In genomic region chr7:25895792-25896171, GRCh38 we compare ENCODE assay signal across 11 cellular contexts.
DNase-seq lines count a peak whose midpoint lies in the region; ATAC-seq, FAIRE-seq and TF ChIP-seq lines count a peak whose summit lies in the region.
"Had no signal": no experiment of that assay in that cellular context is flagged by ENCODE, and none has a peak within 500 bp of the region (broad histone marks: within the 10 kb centered on the region; RNA-seq: fewer than 3 reads in every experiment).

No MANE protein-coding gene starts in this region.

- no peak overlapping the region for H2BK15ac ChIP-seq in H1 (ENCODE audit: low read length)

- H3K56ac ChIP-seq in H1 (replicated peaks; ENCODE audit: insufficient read length, low read depth, low read length) = peak overlapping the region; percentile 24

- no peak overlapping the region for H4K91ac ChIP-seq in H1 (replicated peaks; ENCODE audit: insufficient read length, low read length)

- peak overlapping the region; percentile 6 for H3K9ac ChIP-seq in HUES6 (ENCODE audit: low read length)
- H3K9ac ChIP-seq in H1 (replicated peaks in 1 of 4; ENCODE audit: extremely low read depth in 1 of 4, low read depth in 3 of 4, low read length in 3 of 4) = peak overlapping the region in 1 of 4 experiments; percentile 25; a peak in 1 of 7 replicates
- H3K9ac ChIP-seq in neural progenitor cell = no peak overlapping the region

- H4K8ac ChIP-seq in H1 (ENCODE audit: extremely low read depth, insufficient read depth, low read length) = no peak overlapping the region

- no peak overlapping the region for H4K5ac ChIP-seq in H1 (ENCODE audit: insufficient read length, low read depth, low read length)

- H2BK20ac ChIP-seq in H1 (ENCODE audit: low read length) = no peak overlapping the region

- peaks cover 14% of the 10 kb centered on the region for H3K4me1 ChIP-seq in CD8-positive, alpha-beta T cell (ENCODE audit: insufficient read depth, low read length)
- peaks cover 6% of the 10 kb centered on the region for H3K4me1 ChIP-seq in HUES6 (ENCODE audit: control insufficient read depth, insufficient read depth, low read length)
- peaks cover 0 to 7% (median 2%) of the 10 kb centered on the region in 4 experiments; a peak in 3 of 7 replicates for H3K4me1 ChIP-seq in H1 (replicated peaks in 1 of 4; ENCODE audit: control insufficient read depth in 3 of 4, insufficient read depth in 4 of 4, low read length in 3 of 4)
- H3K4me1 ChIP-seq in neural progenitor cell = peaks cover 3% of the 10 kb centered on the region

- peak; percentile 7 to 9; a peak in 1 of 4 replicates for TF ChIP-seq RAD21 in H1 (IDR thresholded peaks at IDR 0.05 in 1 of 2, conservative IDR thresholded peaks at IDR 0.05 in 1 of 2; ENCODE audit: low read depth in 2 of 2, low read length in 2 of 2)

- H3K27me3 ChIP-seq in CD8-positive, alpha-beta T cell (ENCODE audit: insufficient read depth, low read length) = no peaks in the 10 kb centered on the region
- H3K27me3 ChIP-seq in HUES6 (ENCODE audit: control insufficient read depth, insufficient read depth, low read length) (no peaks in the 10 kb centered on the region), H1 (replicated peaks in 1 of 4; ENCODE audit: control insufficient read depth in 3 of 4, extremely low read depth in 1 of 4, insufficient read depth in 3 of 4, low read length in 3 of 4) (no peaks in the 10 kb centered on the region), neural progenitor cell (no peaks in the 10 kb centered on the region), brain microvascular endothelial cell (replicated peaks) (no peaks in the 10 kb centered on the region)

- no peak for ATAC-seq in CD8-positive, alpha-beta T cell
- no peak for ATAC-seq in left cardiac atrium

- H2BK12ac ChIP-seq in H1 (ENCODE audit: low read depth, low read length) = no peak overlapping the region

- no peaks in the 10 kb centered on the region for H3K79me2 ChIP-seq in H1 (ENCODE audit: control insufficient read depth in 1 of 2, insufficient read depth in 2 of 2, low read length in 2 of 2)
- no peaks in the 10 kb centered on the region for H3K79me2 ChIP-seq in neural progenitor cell (ENCODE audit: low read depth)

- POLR2A ChIA-PET in CD8-positive, alpha-beta T cell (lab: Charles Lee) = no interaction called here
- POLR2A ChIA-PET in H1 (lab: Charles Lee; ENCODE audit: partially characterized antibody) = interaction anchor here (1.2 to 3.4 kb wide), 7 partner anchors 52 to 305 kb away, joined by 3 to 19 read pairs (median 7); partner anchors contain the start of genes CBX3 and HNRNPA2B1

- no peak for TF ChIP-seq EP300 in H1 (IDR thresholded peaks at IDR 0.05; ENCODE audit: borderline replicate concordance in 1 of 2, low read depth in 2 of 2, low read length in 2 of 2)

- no peak overlapping the region for H3K27ac ChIP-seq in CD8-positive, alpha-beta T cell (ENCODE audit: low read depth, low read length)
- no peak overlapping the region for H3K27ac ChIP-seq in HUES6 (ENCODE audit: low read depth, low read length)
- no peak overlapping the region for H3K27ac ChIP-seq in H1 (ENCODE audit: low read depth, low read length)
- no peak overlapping the region for H3K27ac ChIP-seq in neural progenitor cell
- no peak overlapping the region for H3K27ac ChIP-seq in brain microvascular endothelial cell

- intact Hi-C loops in CD8-positive, alpha-beta T cell (cut with DNase I, micrococcal nuclease) = loop anchor here in 1 of 2 experiments (5.0 to 10.0 kb wide), 2 partner anchors 299 to 392 kb away; no protein-coding TSS in a partner anchor
- intact Hi-C loops in left cardiac atrium (cut with DNase I) = loop anchor here in 1 of 2 donors (10.0 kb wide), 1 partner anchor 169 kb away; no protein-coding TSS in a partner anchor

- H3K4me2 ChIP-seq in H1 (ENCODE audit: insufficient read depth in 1 of 2, low read depth in 2 of 2, low read length in 2 of 2) (peak overlapping the region; percentile 75 to 81), neural progenitor cell (peak overlapping the region; percentile 82)

- H3K36me3 ChIP-seq in CD8-positive, alpha-beta T cell (ENCODE audit: insufficient read depth, low read length) = no peaks in the 10 kb centered on the region
- H3K36me3 ChIP-seq in HUES6 (ENCODE audit: control insufficient read depth, insufficient read depth, low read length) (no peaks in the 10 kb centered on the region), H1 (ENCODE audit: control insufficient read depth in 2 of 4, insufficient read depth in 4 of 4, low read length in 3 of 4) (no peaks in the 10 kb centered on the region), neural progenitor cell (no peaks in the 10 kb centered on the region), brain microvascular endothelial cell (replicated peaks) (no peaks in the 10 kb centered on the region)

- H3K27me3 Mint-ChIP-seq in CD8-positive, alpha-beta T cell (ENCODE audit: low read depth) = no peaks in the 10 kb centered on the region
- peaks cover 11% of the 10 kb centered on the region for H3K27me3 Mint-ChIP-seq in neural progenitor cell (ENCODE audit: insufficient read depth, low read depth)

- H4K20me1 ChIP-seq in H1 (replicated peaks in 1 of 2; ENCODE audit: control insufficient read depth in 1 of 2, insufficient read depth in 2 of 2, low read length in 2 of 2) (no peaks in the 10 kb centered on the region), neural progenitor cell (ENCODE audit: low read depth) (no peaks in the 10 kb centered on the region)

- no peak overlapping the region for H3K18ac ChIP-seq in H1 (ENCODE audit: extremely low read depth, low read length)

- H3K4me3 Mint-ChIP-seq in CD8-positive, alpha-beta T cell = peak overlapping the region; percentile 35
- H3K4me3 Mint-ChIP-seq in neural progenitor cell = peak overlapping the region; percentile 63

- H3K36me3 Mint-ChIP-seq in CD8-positive, alpha-beta T cell = no peaks in the 10 kb centered on the region
- no peaks in the 10 kb centered on the region for H3K36me3 Mint-ChIP-seq in neural progenitor cell

- H2AFZ ChIP-seq in H1 (ENCODE audit: low read length) (peak overlapping the region; percentile 37; the same call in 1 of the 2 replicates), neural progenitor cell (replicated peaks) (peak overlapping the region; percentile 98)

- H3F3A ChIP-seq in neural progenitor cell (ENCODE audit: low read depth) = peaks cover 4% of the 10 kb centered on the region

- WGBS in H1 (ENCODE audit: extremely low coverage in 1 of 2, insufficient coverage in 1 of 2, insufficient read length in 1 of 2, insufficient replicate concordance in 2 of 2, low coverage in 1 of 2, low lambda C conversion rate in 2 of 2, missing lambda C conversion rate in 1 of 2), 2 experiments = 6% methylated on average over 6 of the region's 6 CpGs; no CpG with 5 or more reads in 1 of the 2 experiments

- no peaks in the 10 kb centered on the region for H3K9me3 ChIP-seq in CD8-positive, alpha-beta T cell (ENCODE audit: low read length)
- H3K9me3 ChIP-seq in HUES6 (ENCODE audit: control insufficient read depth, insufficient read depth, low read depth, low read length) (no peaks in the 10 kb centered on the region), H1 (ENCODE audit: insufficient read depth in 2 of 2, low read depth in 1 of 2, low read length in 1 of 2) (no peaks in the 10 kb centered on the region), neural progenitor cell (ENCODE audit: low read depth) (no peaks in the 10 kb centered on the region)

- peaks cover 21% of the 10 kb centered on the region for H3K4me1 Mint-ChIP-seq in CD8-positive, alpha-beta T cell (ENCODE audit: low read depth)
- H3K4me1 Mint-ChIP-seq in neural progenitor cell = peaks cover 22% of the 10 kb centered on the region

- no peak overlapping the region for H3K27ac Mint-ChIP-seq in CD8-positive, alpha-beta T cell
- no peak overlapping the region for H3K27ac Mint-ChIP-seq in neural progenitor cell
- H3K27ac Mint-ChIP-seq: activated T-helper 1 cell treated with anti-CD3 and anti-CD28 coated beads, Interleukin-12 subunit alpha, Interleukin-12 subunit beta, Interleukin-2, Interleukin-4 antibody, amounts not matched to agents 30 ng/mL and 10 ng/mL and 1 ng/mL, durations not matched to agents 14 hours and 24 hours and 36 hours had no signal

- CTCF ChIA-PET in CD8-positive, alpha-beta T cell (lab: Charles Lee) = interaction anchor here (1.0 to 8.4 kb wide), 20 partner anchors 11 to 474 kb away, joined by 3 to 141 read pairs (median 6); partner anchors contain the start of gene SNX10
- CTCF ChIA-PET in H1 (lab: Charles Lee; ENCODE audit: partially characterized antibody) = interaction anchor here (0.6 to 6.4 kb wide), 25 partner anchors 9 to 480 kb away, joined by 3 to 96 read pairs (median 4); partner anchors contain the start of gene NFE2L3

- no peak overlapping the region for H3K4ac ChIP-seq in H1 (replicated peaks; ENCODE audit: insufficient read length, low read depth, low read length)

- H2AK5ac ChIP-seq in H1 (ENCODE audit: low read depth, low read length) = no peak overlapping the region

- peaks cover 3% of the 10 kb centered on the region; the same call in 1 of the 2 replicates for H3K23me2 ChIP-seq in H1 (ENCODE audit: low read depth, low read length)

- no peak overlapping the region for H3K14ac ChIP-seq in H1 (ENCODE audit: insufficient read length)

- in situ Hi-C loops in brain microvascular endothelial cell (cut with HindIII; ENCODE audit: low pct_ligation_motif_present, low sequenced_read_pairs) = no loop called here

- peak; percentile 50 for FAIRE-seq in H1 (lab: Jason Lieb, UNC)
- FAIRE-seq: endometrium had no signal

- H2BK120ac ChIP-seq in H1 (replicated peaks; ENCODE audit: low read depth, low read length) = no peak overlapping the region

- H3K79me1 ChIP-seq in H1 (ENCODE audit: low read depth, low read length) = no peaks in the 10 kb centered on the region

- peak overlapping the region; percentile 12 for H3K4me3 ChIP-seq in CD8-positive, alpha-beta T cell (ENCODE audit: low read depth, low read length)
- H3K4me3 ChIP-seq in HUES6 (ENCODE audit: low read depth, low read length) = peak overlapping the region; percentile 79
- H3K4me3 ChIP-seq in H1 (ENCODE audit: extremely low read depth in 1 of 4, insufficient read depth in 2 of 4, low read depth in 3 of 4, low read length in 4 of 4) = peak overlapping the region; percentile 54 to 76 (median 62)
- H3K4me3 ChIP-seq in neural progenitor cell = peak overlapping the region; percentile 64
- H3K4me3 ChIP-seq in brain microvascular endothelial cell (ENCODE audit: low read depth, low read length) = no peak overlapping the region

- H2BK5ac ChIP-seq in H1 (ENCODE audit: low read depth, low read length) = no peak overlapping the region

- no peak for DNase-seq in CD8-positive, alpha-beta T cell
- no peak for DNase-seq in H1 (ENCODE audit: low read depth in 1 of 2, low spot score in 2 of 2)
- DNase-seq in neural progenitor cell (ENCODE audit: low spot score) = peak; percentile 25
- DNase-seq in NK-92 treated with Interleukin-12 subunit alpha and Interleukin-12 subunit beta, amount 100 ng/mL, for 24 hours (lab: John Stamatoyannopoulos, UW) = no peak
- no peak for DNase-seq in brain microvascular endothelial cell
- no peak for DNase-seq in left cardiac atrium
- no peak for DNase-seq in GM20000 (ENCODE audit: low spot score)
- DNase-seq: T1000 had no signal

- TF ChIP-seq CTCF in CD8-positive, alpha-beta T cell (IDR thresholded peaks at IDR 0.05) = no peak
- TF ChIP-seq CTCF in H1 (IDR thresholded peaks at IDR 0.05; ENCODE audit: control extremely low read depth in 1 of 3, insufficient read depth in 1 of 3, low read depth in 1 of 3, low read length in 3 of 3) = no peak
- no peak for TF ChIP-seq CTCF in neural progenitor cell (IDR thresholded peaks at IDR 0.05)
- TF ChIP-seq CTCF in brain microvascular endothelial cell (IDR thresholded peaks at IDR 0.05; ENCODE audit: low read depth, low read length, missing control alignments) = no peak
- TF ChIP-seq CTCF in GM20000 (IDR thresholded peaks at IDR 0.05; ENCODE audit: extremely low read depth, missing control alignments) = no peak

- no peak for TF ChIP-seq POLR2A in H1 (IDR thresholded peaks at IDR 0.05; ENCODE audit: control extremely low read depth in 1 of 2, low read depth in 2 of 2, low read length in 2 of 2)

- no peaks in the 10 kb centered on the region for H3K9me3 Mint-ChIP-seq in CD8-positive, alpha-beta T cell
- no peaks in the 10 kb centered on the region for H3K9me3 Mint-ChIP-seq in neural progenitor cell

- no peak overlapping the region for H3K23ac ChIP-seq in H1 (ENCODE audit: insufficient read length)
